In the genomic region with DNA sequence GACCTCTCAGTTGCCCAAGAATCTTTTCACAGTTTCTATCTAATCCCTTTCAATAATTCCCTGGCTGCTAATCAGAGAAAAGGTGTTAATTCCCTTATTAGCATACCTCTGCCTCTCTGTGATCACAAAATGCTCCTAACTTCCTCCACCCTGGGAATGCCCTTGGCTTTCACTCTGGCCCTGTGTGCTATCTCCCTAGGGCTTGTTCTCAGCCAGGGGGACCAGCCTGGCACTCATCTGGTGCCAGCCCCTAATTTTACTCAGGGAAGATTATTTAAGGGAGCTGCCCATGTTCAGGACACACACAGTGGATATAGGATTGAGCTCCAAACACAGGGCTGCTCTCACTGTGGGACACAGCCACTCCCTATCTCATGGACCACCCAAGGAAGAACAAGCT, we compare ENCODE assay signal across 34 cellular contexts.
"Had no signal": no experiment of that assay in that cellular context is flagged by ENCODE, and none has a peak within 500 bp of the region (broad histone marks: within the 10 kb centered on the region; RNA-seq: fewer than 3 reads in every experiment).

No MANE protein-coding gene starts in this region.

- H3K27me3 ChIP-seq: adrenal gland, body of pancreas, brain microvascular endothelial cell had no signal

- FAIRE-seq: astrocyte had no signal

- H3K4me1 ChIP-seq: adrenal gland, body of pancreas, breast epithelium had no signal

- DNase-seq: activated CD4-positive, alpha-beta memory T cell treated with anti-CD3 and anti-CD28 coated beads for 36 hours; activated CD4-positive, alpha-beta T cell treated with anti-CD3 and anti-CD28 coated beads for 1 hour; activated CD4-positive, alpha-beta T cell treated with anti-CD3 and anti-CD28 coated beads for 36 hours; activated CD4-positive, alpha-beta T cell treated with anti-CD3 and anti-CD28 coated beads for 48 hours; activated CD4-positive, alpha-beta T cell treated with anti-CD3 and anti-CD28 coated beads, Interleukin-2, amount 10 ng/mL, durations not matched to agents 7 days and 5 days; activated CD4-positive, CD25-positive, alpha-beta regulatory T cell; activated CD8-positive, alpha-beta memory T cell treated with anti-CD3 and anti-CD28 coated beads, Interleukin-2, amount 50 U/mL, for 4 hours; activated CD8-positive, alpha-beta T cell treated with anti-CD3 and anti-CD28 coated beads for 36 hours; activated effector memory CD4-positive, alpha-beta T cell treated with anti-CD3 and anti-CD28 coated beads, Interleukin-2, amount 50 U/mL, for 16 hours; activated gamma-delta T cell treated with Interleukin-2 at 50 U/mL for 16 hours; activated naive CD4-positive, alpha-beta T cell; activated naive CD4-positive, alpha-beta T cell treated with anti-CD3 and anti-CD28 coated beads for 36 hours; activated naive CD4-positive, alpha-beta T cell treated with anti-CD3 and anti-CD28 coated beads, Interleukin-2, amount 50 U/mL, for 16 hours; activated naive CD8-positive, alpha-beta T cell treated with anti-CD3 and anti-CD28 coated beads for 36 hours; activated T-cell treated with anti-CD3 and anti-CD28 coated beads for 4 hours; activated T-cell treated with anti-CD3 and anti-CD28 coated beads, Interleukin-2, amount 50 U/mL, for 1 hour; activated T-cell treated with anti-CD3 and anti-CD28 coated beads, Interleukin-2, amount 50 U/mL, for 4 hours; activated T-cell treated with anti-CD3 and anti-CD28 coated beads, Interleukin-2, amount 50 U/mL, for 72 hours; adrenal gland; amniotic stem cell; aorta; body of pancreas; brain microvascular endothelial cell; central memory CD4-positive, alpha-beta T cell; T-helper 1 cell; T-helper 2 cell; T-helper 9 cell; WERI-Rb-1 had no signal

- ATAC-seq: activated CD4-positive, alpha-beta T cell treated with anti-CD3 and anti-CD28 coated beads for 36 hours; activated CD4-positive, CD25-positive, alpha-beta regulatory T cell treated with anti-CD3 and anti-CD28 coated beads, Interleukin-2, amount 50 U/mL, for 24 hours; activated CD8-positive, alpha-beta T cell treated with anti-CD3 and anti-CD28 coated beads for 36 hours; activated naive CD4-positive, alpha-beta T cell treated with anti-CD3 and anti-CD28 coated beads, Interleukin-2, amount 50 U/mL, for 72 hours; activated T-cell treated with anti-CD3 and anti-CD28 coated beads, Interleukin-2, amount 50 U/mL, for 4 hours; activated T-cell treated with anti-CD3 and anti-CD28 coated beads, Interleukin-2, amount 50 U/mL, for 72 hours; activated T-helper 17 cell treated with anti-CD3 and anti-CD28 coated beads, Interleukin-2, amount 50 U/mL, for 72 hours; body of pancreas; WTC11 had no signal

- H3K9me3 ChIP-seq: adrenal gland, body of pancreas, breast epithelium had no signal

- H3K36me3 ChIP-seq: adrenal gland, brain microvascular endothelial cell, breast epithelium, WERI-Rb-1 had no signal

- H3K4me3 ChIP-seq: adrenal gland, body of pancreas, breast epithelium had no signal

- H3K27ac ChIP-seq: adrenal gland, body of pancreas, brain microvascular endothelial cell, breast epithelium, WERI-Rb-1 had no signal
